ENCODE assay signal across 8 cellular contexts in the genomic region with DNA sequence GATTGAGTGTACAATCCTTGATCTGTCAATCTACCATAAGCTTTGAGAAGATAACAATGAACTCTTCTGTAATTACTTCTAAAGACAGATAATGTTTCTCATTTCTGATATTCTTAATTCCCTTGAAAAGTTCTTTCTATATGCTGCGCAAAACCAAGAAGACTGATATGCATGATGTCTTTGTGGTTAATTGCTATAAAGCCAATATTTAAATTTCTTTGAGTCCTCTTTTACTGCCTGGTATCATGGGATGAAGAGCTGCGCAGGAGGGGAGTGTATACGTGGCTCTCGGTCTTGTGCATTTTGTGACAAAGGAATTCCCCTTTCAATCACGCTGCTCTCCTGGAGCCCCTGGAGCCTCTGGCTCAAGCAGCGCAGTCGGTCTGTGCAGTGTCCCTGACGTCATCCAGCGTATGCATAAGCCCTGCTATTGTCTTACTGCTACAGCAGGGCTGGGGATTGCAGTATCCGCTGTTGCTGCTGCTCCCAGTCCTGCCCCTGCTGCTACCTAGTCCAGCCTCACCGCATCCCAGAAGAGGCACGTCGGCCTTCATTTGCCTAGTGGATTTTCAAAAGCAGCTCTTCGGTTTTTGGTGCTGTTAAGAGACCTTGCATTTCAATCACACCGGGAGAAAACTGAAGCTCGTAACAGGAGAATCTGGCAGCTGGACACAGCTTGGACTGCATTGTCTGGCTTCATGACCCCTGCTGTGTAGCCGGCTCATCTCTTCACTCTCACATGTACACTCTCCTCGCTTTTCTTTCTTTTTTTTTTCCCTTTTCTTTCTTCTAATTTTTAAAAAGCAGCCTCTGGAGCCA.
A peak's percentile ranks its signal among the peaks of the same experiment; 100 is the strongest.
DNase-seq lines count a peak whose midpoint lies in the region; ATAC-seq and TF ChIP-seq lines count a peak whose summit lies in the region.

No MANE protein-coding gene starts in this region.

- H3K27ac Mint-ChIP-seq in naive thymus-derived CD8-positive, alpha-beta T cell: no peak overlapping the region

- H3K9ac ChIP-seq in rectal smooth muscle tissue (ENCODE audit: low read length) (peak overlapping the region; percentile 36), MM.1S (ENCODE audit: low read length) (no peak overlapping the region)

- peak overlapping the region; percentile 63 to 69 for H3K27ac ChIP-seq in ascending aorta
- H3K27ac ChIP-seq in right cardiac atrium (ENCODE audit: low read length): peak overlapping the region; percentile 50
- peak overlapping the region; percentile 62 for H3K27ac ChIP-seq in rectal smooth muscle tissue (ENCODE audit: low read depth, low read length)
- H3K27ac ChIP-seq in MM.1S (ENCODE audit: low read length): no peak overlapping the region

- TF ChIP-seq CTCF in AG09319 (IDR thresholded peaks at IDR 0.05; ENCODE audit: low read depth, low read length): no peak
- no peak for TF ChIP-seq CTCF in ascending aorta (IDR thresholded peaks at IDR 0.05)
- TF ChIP-seq CTCF in MM.1S (IDR thresholded peaks at IDR 0.05; ENCODE audit: low read length): no peak

- peak; percentile 97 to 99 for ATAC-seq in right cardiac atrium
- no peak for ATAC-seq in naive thymus-derived CD8-positive, alpha-beta T cell

- H3K9me2 ChIP-seq in MM.1S (replicated peaks; ENCODE audit: insufficient read depth, low read length): no peaks in the 10 kb centered on the region

- H3K79me2 ChIP-seq in MM.1S (ENCODE audit: low read length): peaks cover 25% of the 10 kb centered on the region

- WGBS in right cardiac atrium: 17% methylated on average over 18 of the region's 18 CpGs

- H3K4me3 Mint-ChIP-seq in naive thymus-derived CD8-positive, alpha-beta T cell: no peak overlapping the region

- DNase-seq in AG09319 (ENCODE audit: extremely low read depth, low read depth): peak; percentile 52
- DNase-seq in NCI-H187 (lab: John Stamatoyannopoulos, UW): peak; percentile 86 to 94
- peak; percentile 19 to 79 for DNase-seq in ascending aorta (ENCODE audit: low spot score in 2 of 2)
- peak; percentile 72 to 86 (median 76) for DNase-seq in right cardiac atrium
- DNase-seq in MM.1S: no peak
- DNase-seq in naive thymus-derived CD8-positive, alpha-beta T cell: no peak
- DNase-seq in activated CD4-positive, alpha-beta T cell treated with anti-CD3 and anti-CD28 coated beads for 4 hours: no peak

- H3K4me1 ChIP-seq in ascending aorta: peaks cover 3 to 24% of the 10 kb centered on the region in 2 donors
- H3K4me1 ChIP-seq in right cardiac atrium (ENCODE audit: control insufficient read depth, insufficient read depth, low read length): peaks cover 6% of the 10 kb centered on the region
- peaks cover 9% of the 10 kb centered on the region for H3K4me1 ChIP-seq in rectal smooth muscle tissue (ENCODE audit: control insufficient read depth, insufficient read depth, low read length)
- H3K4me1 ChIP-seq in MM.1S (ENCODE audit: low read length): no peaks in the 10 kb centered on the region

- intact Hi-C loops in ascending aorta (cut with DNase I): loop anchor here (5.0 kb wide), 1 partner anchor 33 kb away; no protein-coding TSS in a partner anchor
- intact Hi-C loops in right cardiac atrium (cut with DNase I): loop anchor here in 1 of 4 donors (10.0 kb wide), 1 partner anchor 95 kb away; no protein-coding TSS in a partner anchor

- H3K27me3 ChIP-seq in ascending aorta (no peaks in the 10 kb centered on the region), right cardiac atrium (ENCODE audit: control insufficient read depth, insufficient read depth) (no peaks in the 10 kb centered on the region), rectal smooth muscle tissue (ENCODE audit: control insufficient read depth, insufficient read depth, low read length) (no peaks in the 10 kb centered on the region), MM.1S (replicated peaks; ENCODE audit: insufficient read depth, low read length) (no peaks in the 10 kb centered on the region)

- no peaks in the 10 kb centered on the region for H3K9me3 Mint-ChIP-seq in naive thymus-derived CD8-positive, alpha-beta T cell

- no peaks in the 10 kb centered on the region for H3K27me3 Mint-ChIP-seq in naive thymus-derived CD8-positive, alpha-beta T cell

- H3K4me1 Mint-ChIP-seq in naive thymus-derived CD8-positive, alpha-beta T cell: peaks cover 11 to 15% (median 11%) of the 10 kb centered on the region in 4 donors

- H2AFZ ChIP-seq in MM.1S (ENCODE audit: low read length): no peak overlapping the region

- H3K36me3 Mint-ChIP-seq in naive thymus-derived CD8-positive, alpha-beta T cell: peaks cover 0 to 3% (median 0%) of the 10 kb centered on the region in 3 donors

- H3K4me3 ChIP-seq in ascending aorta: peak overlapping the region; percentile 51 to 63
- peak overlapping the region; percentile 48 for H3K4me3 ChIP-seq in right cardiac atrium (ENCODE audit: low read length)
- H3K4me3 ChIP-seq in rectal smooth muscle tissue (ENCODE audit: low read length): peak overlapping the region; percentile 67
- no peak overlapping the region for H3K4me3 ChIP-seq in MM.1S (ENCODE audit: low read length)

- H3K9me3 ChIP-seq in ascending aorta (no peaks in the 10 kb centered on the region), right cardiac atrium (ENCODE audit: control insufficient read depth, low read length) (no peaks in the 10 kb centered on the region), MM.1S (replicated peaks; ENCODE audit: insufficient read depth, low read length) (no peaks in the 10 kb centered on the region)

- no peaks in the 10 kb centered on the region for H4K20me1 ChIP-seq in MM.1S (ENCODE audit: insufficient read depth, low read length)

- POLR2A ChIA-PET in naive thymus-derived CD8-positive, alpha-beta T cell (lab: Charles Lee): interaction anchor here (0.6 kb wide), 1 partner anchor 93 kb away, joined by 3 read pairs; no protein-coding TSS in a partner anchor

- H3K36me3 ChIP-seq in ascending aorta (no peaks in the 10 kb centered on the region), rectal smooth muscle tissue (ENCODE audit: control insufficient read depth, insufficient read depth, low read length) (no peaks in the 10 kb centered on the region), MM.1S (replicated peaks; ENCODE audit: insufficient read depth, low read length) (no peaks in the 10 kb centered on the region)

- no peaks in the 10 kb centered on the region for H3F3A ChIP-seq in MM.1S (ENCODE audit: insufficient read depth, low read length)

- no peak overlapping the region for H3K4me2 ChIP-seq in MM.1S (ENCODE audit: low read depth, low read length)

Comparison
In these comparisons a context has a peak if more than half of its experiments do, and no peak if none do; other contexts are left out.
1. DNase-seq: peak in AG09319 (single experiment), NCI-H187 (2 of 2), ascending aorta (2 of 2) and right cardiac atrium (3 of 3); none in MM.1S (single experiment), naive thymus-derived CD8-positive, alpha-beta T cell (0 of 10) and activated CD4-positive, alpha-beta T cell treated with anti-CD3 and anti-CD28 coated beads for 4 hours (0 of 2).
2. ATAC-seq: peak in right cardiac atrium (2 of 2); none in naive thymus-derived CD8-positive, alpha-beta T cell (0 of 2).